24 cellular contexts compared by ENCODE assay signal in the genomic region with DNA sequence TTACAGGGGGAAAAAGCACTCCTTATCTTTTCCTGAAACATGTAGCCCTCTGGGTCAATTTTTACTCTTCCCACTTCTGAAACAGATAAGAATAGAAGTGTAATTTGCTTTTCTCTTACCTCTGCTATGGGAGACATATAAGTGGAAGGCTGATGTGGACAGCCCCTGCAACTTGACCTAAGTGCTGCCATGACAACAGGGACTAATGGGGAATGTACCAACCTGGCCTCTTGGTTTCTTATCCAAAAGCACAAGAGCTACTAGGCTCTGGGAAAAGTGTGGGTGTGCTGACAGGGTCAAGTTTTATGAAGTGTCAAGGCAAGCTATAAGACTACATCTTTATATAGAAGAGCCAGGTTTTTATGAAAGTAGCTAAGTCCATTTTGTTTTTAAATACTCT.
"Had no signal": no experiment of that assay in that cellular context is flagged by ENCODE, and none has a peak within 500 bp of the region (broad histone marks: within the 10 kb centered on the region; RNA-seq: fewer than 3 reads in every experiment).

No MANE protein-coding gene starts in this region.

- ATAC-seq: foreskin keratinocyte; left lung; naive thymus-derived CD4-positive, alpha-beta T cell; T-cell; upper lobe of right lung had no signal

- H3K27me3 ChIP-seq: foreskin keratinocyte, hepatocyte, left lung, neural progenitor cell, spleen, thyroid gland, upper lobe of right lung had no signal

- H3K9ac ChIP-seq: neural progenitor cell had no signal

- H3K4me1 ChIP-seq: foreskin keratinocyte, left lung, neural progenitor cell, sigmoid colon, spleen, thyroid gland, upper lobe of right lung had no signal

- H3K4me2 ChIP-seq: hepatocyte, neural progenitor cell had no signal

- H3K36me3 ChIP-seq: left lung, neural progenitor cell, sigmoid colon, spleen, thyroid gland, upper lobe of right lung had no signal

- H3K9me3 ChIP-seq: sigmoid colon, thyroid gland, upper lobe of right lung had no signal

- H2AFZ ChIP-seq: hepatocyte, neural progenitor cell had no signal

- H3K4me3 ChIP-seq: coronary artery, hepatocyte, left lung, lung, neural progenitor cell, sigmoid colon, spleen, thyroid gland, upper lobe of right lung had no signal

- DNase-seq: activated CD4-positive, alpha-beta memory T cell treated with anti-CD3 and anti-CD28 coated beads for 36 hours; activated CD4-positive, alpha-beta T cell treated with anti-CD3 and anti-CD28 coated beads for 48 hours; activated effector memory CD4-positive, alpha-beta T cell treated with Interleukin-2 at 50 U/mL for 16 hours; activated naive CD4-positive, alpha-beta T cell treated with anti-CD3 and anti-CD28 coated beads for 36 hours; activated naive CD8-positive, alpha-beta T cell treated with anti-CD3 and anti-CD28 coated beads, Interleukin-2, amount 10 ng/mL, durations not matched to agents 7 days and 5 days; activated T-cell treated with anti-CD3 and anti-CD28 coated beads, Interleukin-2, amount 50 U/mL, for 48 hours; amygdala; foreskin keratinocyte; immature natural killer cell; left lung; naive thymus-derived CD4-positive, alpha-beta T cell; retina; sigmoid colon; spleen; stimulated activated CD4-positive, alpha-beta T cell treated with anti-CD3 and anti-CD28 coated beads, Interleukin-4, amount 100 ng/mL, for 1 hour; substantia nigra; T-cell; thyroid gland; upper lobe of right lung had no signal

- H3K27ac ChIP-seq: coronary artery, epithelial cell of prostate, foreskin keratinocyte, hepatocyte, left lung, neural progenitor cell, sigmoid colon, spleen, thyroid gland, upper lobe of right lung had no signal
